Comparison of ENCODE assay signal across 23 cellular contexts in the genomic region with DNA sequence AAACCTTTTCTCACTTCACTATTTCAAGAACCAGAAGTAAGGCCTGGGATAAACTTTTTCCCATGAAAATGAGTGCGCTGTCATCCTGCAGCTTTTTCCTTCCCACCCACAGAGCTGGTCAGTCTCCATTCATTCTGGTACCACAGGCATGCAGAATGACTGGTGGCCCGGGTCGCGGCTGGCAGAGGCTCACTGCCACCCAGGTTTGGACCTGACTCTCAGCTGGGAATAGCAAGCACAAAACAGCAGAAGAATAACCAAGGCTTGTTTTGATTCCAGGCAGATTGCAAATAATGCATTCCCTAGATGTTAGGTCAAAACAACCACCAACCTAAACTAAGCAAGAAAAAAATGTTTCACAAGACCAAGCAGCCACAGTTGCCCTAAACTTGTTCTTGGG.
DNase-seq lines count a peak whose midpoint lies in the region; ATAC-seq, FAIRE-seq and TF ChIP-seq lines count a peak whose summit lies in the region.
"Had no signal": no experiment of that assay in that cellular context is flagged by ENCODE, and none has a peak within 500 bp of the region (broad histone marks: within the 10 kb centered on the region; RNA-seq: fewer than 3 reads in every experiment).

No MANE protein-coding gene starts in this region.

- intact Hi-C loops in pancreas (cut with DNase I) = no loop called here

- 44 to 49% methylated on average over 4 of the region's 4 CpGs for WGBS in GM23248 (ENCODE audit: low coverage in 1 of 2, low lambda C conversion rate in 2 of 2, missing lambda C conversion rate in 2 of 2), 2 experiments
- WGBS in pancreas, 2 donors = 52 to 59% methylated on average over 4 of the region's 4 CpGs

- H3K27me3 ChIP-seq in GM23248 (replicated peaks; ENCODE audit: insufficient read depth) (no peaks in the 10 kb centered on the region), pancreas (no peaks in the 10 kb centered on the region)
- H3K27me3 ChIP-seq: BE2C, cardiac muscle cell, heart right ventricle, left lung had no signal

- H3K79me2 ChIP-seq in GM23248 (ENCODE audit: insufficient read depth) = no peaks in the 10 kb centered on the region

- H3K27ac ChIP-seq in GM23248 = peak overlapping the region; percentile 69
- no peak overlapping the region for H3K27ac ChIP-seq in pancreas
- H3K27ac ChIP-seq: cardiac muscle cell, heart right ventricle, left lung, thoracic aorta had no signal

- in situ Hi-C loops in GM23248 (cut with MboI) (no loop called here), astrocyte of the cerebellum (cut with HindIII; ENCODE audit: low sequenced_read_pairs) (no loop called here)

- no peak overlapping the region for H2AFZ ChIP-seq in GM23248

- peak overlapping the region; percentile 9 for H3K4me2 ChIP-seq in GM23248 (ENCODE audit: unreplicated experiment)

- no peaks in the 10 kb centered on the region for H3K9me2 ChIP-seq in GM23248 (ENCODE audit: insufficient read depth)

- FAIRE-seq in urothelium cell line (lab: Jason Lieb, UNC) = peak; percentile 27
- no peak for FAIRE-seq in pancreas (lab: Jason Lieb, UNC)
- FAIRE-seq: TTC549 had no signal

- no peak for ATAC-seq in pancreas
- ATAC-seq: activated CD4-positive, alpha-beta T cell treated with anti-CD3 and anti-CD28 coated beads for 36 hours; esophagus mucosa; heart right ventricle; left lung; Right ventricle myocardium inferior; stimulated activated memory B cell treated with anti-CD40 and anti-IgM and Interleukin-4, amounts not matched to agents 10 μg/mL and 1 μg/mL and 100 μg/mL, for 72 hours had no signal

- H3K9me3 ChIP-seq in GM23248 (ENCODE audit: low read depth) (no peaks in the 10 kb centered on the region), pancreas (no peaks in the 10 kb centered on the region)
- H3K9me3 ChIP-seq: BE2C, thoracic aorta had no signal

- 0 out of 2 replicates have a peak, but pooled peaks cover 4% of the 10 kb centered on the region for H3F3A ChIP-seq in GM23248 (ENCODE audit: insufficient read depth)

- H3K4me1 ChIP-seq in GM23248 (ENCODE audit: insufficient read depth) (peaks cover 20% of the 10 kb centered on the region), pancreas (no peaks in the 10 kb centered on the region)
- H3K4me1 ChIP-seq: BE2C, left lung had no signal

- H3K4me3 ChIP-seq in GM23248 (no peak overlapping the region), astrocyte of the cerebellum (ENCODE audit: low read depth, low read length) (no peak overlapping the region), fibroblast of mammary gland (ENCODE audit: control insufficient read depth, low read depth, low read length) (no peak overlapping the region), pancreas (no peak overlapping the region)
- H3K4me3 ChIP-seq: cardiac muscle cell, heart right ventricle, left lung, thoracic aorta had no signal

- peak overlapping the region; percentile 48 for H3K9ac ChIP-seq in GM23248

- no peak for TF ChIP-seq CTCF in astrocyte of the cerebellum (IDR thresholded peaks at IDR 0.05; ENCODE audit: low read depth, low read length, missing control alignments)
- no peak for TF ChIP-seq CTCF in fibroblast of mammary gland (conservative IDR thresholded peaks at IDR 0.05; ENCODE audit: control insufficient read depth, insufficient read depth, low read depth, low read length)
- no peak for TF ChIP-seq CTCF in pancreas (IDR thresholded peaks at IDR 0.05)

- peak; percentile 76 for DNase-seq in GM23248
- DNase-seq in astrocyte of the cerebellum (ENCODE audit: low read depth) = peak; percentile 53
- DNase-seq in fibroblast of mammary gland (ENCODE audit: low read depth) = peak; percentile 28
- DNase-seq in urothelium cell line (ENCODE audit: low spot score) = no peak
- no peak for DNase-seq in pancreas
- DNase-seq in NCI-H345 (lab: John Stamatoyannopoulos, UW) = no peak
- DNase-seq in cerebellar nuclear complex (lab: John Stamatoyannopoulos, UW) = no peak
- DNase-seq: activated CD4-positive, alpha-beta T cell treated with anti-CD3 and anti-CD28 coated beads for 36 hours; activated naive CD8-positive, alpha-beta T cell treated with anti-CD3 and anti-CD28 coated beads, Interleukin-2, amount 10 ng/mL, durations not matched to agents 7 days and 5 days; BE2C; Caco-2; heart right ventricle; left lung; midbrain; NCI-H1417 treated with DMSO at 0.1 percent for 48 hours; NCI-H2171 treated with DMSO at 0.1 percent for 48 hours; NCI-H69 had no signal

- H3K36me3 ChIP-seq in GM23248 (ENCODE audit: low read depth) (no peaks in the 10 kb centered on the region), pancreas (no peaks in the 10 kb centered on the region)
- H3K36me3 ChIP-seq: BE2C, cardiac muscle cell, heart right ventricle, left lung, thoracic aorta had no signal

- no peaks in the 10 kb centered on the region for H4K20me1 ChIP-seq in GM23248 (ENCODE audit: insufficient read depth)

Comparison
In these comparisons a context has a peak if more than half of its experiments do, and no peak if none do; other contexts are left out.
1. DNase-seq: peak in GM23248 (single experiment), astrocyte of the cerebellum (single experiment) and fibroblast of mammary gland (single experiment); none in urothelium cell line (single experiment), pancreas (0 of 6), NCI-H345 (single experiment) and cerebellar nuclear complex (0 of 2).